19 cellular contexts compared by ENCODE assay signal in genomic region chr11:1892558-1892957, GRCh38. TPM values are rescaled to one million over a fixed set of nuclear protein-coding genes. Genes with fewer than 3 reads are reported as not detected.
DNase-seq lines count a peak whose midpoint lies in the region; ATAC-seq and TF ChIP-seq lines count a peak whose summit lies in the region.
"Had no signal": no experiment of that assay in that cellular context is flagged by ENCODE, and none has a peak within 500 bp of the region (broad histone marks: within the 10 kb centered on the region; RNA-seq: fewer than 3 reads in every experiment).

No MANE protein-coding gene starts in this region.

- ATAC-seq in CD4-positive, alpha-beta T cell (ENCODE audit: poor library complexity) = no peak
- no peak for ATAC-seq in T-helper 17 cell
- no peak for ATAC-seq in natural killer cell treated with Interleukin-12 subunit alpha and Interleukin-12 subunit beta and Interleukin-15 and Interleukin-18, amount 100 ng/mL, for 72 hours
- ATAC-seq: HCT116, K562 had no signal

- intact Hi-C loops in CD4-positive, alpha-beta T cell (cut with DNase I, micrococcal nuclease) = no loop called here
- intact Hi-C loops in thyroid gland (cut with DNase I) = no loop called here

- H3K4me1 ChIP-seq in thyroid gland = no peaks in the 10 kb centered on the region

- no peaks in the 10 kb centered on the region for H3K9me3 Mint-ChIP-seq in T-helper 2 cell treated with Interferon-gamma antibody and Interleukin-4, amounts not matched to agents 5 μg/mL and 100 μg/mL, for 36 hours
- H3K9me3 Mint-ChIP-seq in CD4-positive, alpha-beta T cell = no peaks in the 10 kb centered on the region
- H3K9me3 Mint-ChIP-seq in natural killer cell treated with Interleukin-12 subunit alpha and Interleukin-12 subunit beta and Interleukin-15 and Interleukin-18, amount 100 ng/mL, for 72 hours = peaks cover 3% of the 10 kb centered on the region

- H3K4me3 ChIP-seq in thyroid gland (replicated peaks in 1 of 3) = no peak overlapping the region
- H3K4me3 ChIP-seq: K562 had no signal

- no peaks in the 10 kb centered on the region for H3K9me3 ChIP-seq in CD4-positive, alpha-beta T cell (ENCODE audit: control insufficient read depth, low read length)
- H3K9me3 ChIP-seq in T-helper 17 cell (ENCODE audit: control insufficient read depth, low read length, poor library complexity, severe bottlenecking) (no peaks in the 10 kb centered on the region), thyroid gland (no peaks in the 10 kb centered on the region)

- H3K27me3 ChIP-seq in CD4-positive, alpha-beta T cell (ENCODE audit: control insufficient read depth, insufficient read depth, low read length) = no peaks in the 10 kb centered on the region
- H3K27me3 ChIP-seq in thyroid gland = no peaks in the 10 kb centered on the region

- no peak for TF ChIP-seq CTCF in CD4-positive, alpha-beta T cell (IDR thresholded peaks at IDR 0.05)
- no peak for TF ChIP-seq CTCF in thyroid gland (IDR thresholded peaks at IDR 0.05)

- POLR2A ChIA-PET in CD4-positive, alpha-beta T cell (lab: Charles Lee) = interaction anchor here (0.8 to 5.2 kb wide), 2 partner anchors 13 to 25 kb away, joined by 4 to 40 read pairs; no protein-coding TSS in a partner anchor

- H3K27ac Mint-ChIP-seq in T-helper 2 cell treated with Interferon-gamma antibody and Interleukin-4, amounts not matched to agents 5 μg/mL and 100 μg/mL, for 36 hours = peak overlapping the region; percentile 43
- H3K27ac Mint-ChIP-seq in CD4-positive, alpha-beta T cell = no peak overlapping the region
- H3K27ac Mint-ChIP-seq in T-helper 17 cell = no peak overlapping the region
- no peak overlapping the region for H3K27ac Mint-ChIP-seq in natural killer cell treated with Interleukin-12 subunit alpha and Interleukin-12 subunit beta and Interleukin-15 and Interleukin-18, amount 100 ng/mL, for 72 hours

- no peak for TF ChIP-seq POLR2A in thyroid gland (IDR thresholded peaks at IDR 0.05)

- H3K36me3 Mint-ChIP-seq in T-helper 2 cell treated with Interferon-gamma antibody and Interleukin-4, amounts not matched to agents 5 μg/mL and 100 μg/mL, for 36 hours (ENCODE audit: low read depth) = peaks cover 34% of the 10 kb centered on the region
- peaks cover 11% of the 10 kb centered on the region for H3K36me3 Mint-ChIP-seq in CD4-positive, alpha-beta T cell (ENCODE audit: low read depth)
- H3K36me3 Mint-ChIP-seq in T-helper 17 cell (ENCODE audit: low read depth) = peaks cover 2% of the 10 kb centered on the region
- no peaks in the 10 kb centered on the region for H3K36me3 Mint-ChIP-seq in natural killer cell treated with Interleukin-12 subunit alpha and Interleukin-12 subunit beta and Interleukin-15 and Interleukin-18, amount 100 ng/mL, for 72 hours

- CTCF ChIA-PET in CD4-positive, alpha-beta T cell (lab: Charles Lee) = no interaction called here

- H3K36me3 ChIP-seq in thyroid gland = no peaks in the 10 kb centered on the region

- WGBS in thyroid gland, 2 donors = 81 to 84% methylated on average over 5 of the region's 5 CpGs

- H3K27me3 Mint-ChIP-seq in T-helper 2 cell treated with Interferon-gamma antibody and Interleukin-4, amounts not matched to agents 5 μg/mL and 100 μg/mL, for 36 hours (ENCODE audit: low read depth) = peaks cover 19% of the 10 kb centered on the region
- H3K27me3 Mint-ChIP-seq in CD4-positive, alpha-beta T cell = peaks cover 2% of the 10 kb centered on the region
- H3K27me3 Mint-ChIP-seq in T-helper 17 cell = peaks cover 10% of the 10 kb centered on the region
- peaks cover 3 to 11% of the 10 kb centered on the region in 2 donors for H3K27me3 Mint-ChIP-seq in natural killer cell treated with Interleukin-12 subunit alpha and Interleukin-12 subunit beta and Interleukin-15 and Interleukin-18, amount 100 ng/mL, for 72 hours

- H3K4me3 Mint-ChIP-seq in T-helper 2 cell treated with Interferon-gamma antibody and Interleukin-4, amounts not matched to agents 5 μg/mL and 100 μg/mL, for 36 hours = no peak overlapping the region
- H3K4me3 Mint-ChIP-seq in CD4-positive, alpha-beta T cell = peak overlapping the region; percentile 27
- peak overlapping the region; percentile 2 for H3K4me3 Mint-ChIP-seq in T-helper 17 cell
- peak overlapping the region; percentile 2 for H3K4me3 Mint-ChIP-seq in natural killer cell treated with Interleukin-12 subunit alpha and Interleukin-12 subunit beta and Interleukin-15 and Interleukin-18, amount 100 ng/mL, for 72 hours
- H3K4me3 Mint-ChIP-seq: CD14-positive monocyte had no signal

- DNase-seq in T-helper 2 cell treated with Interferon-gamma antibody and Interleukin-4, amounts not matched to agents 5 μg/mL and 100 μg/mL, for 36 hours (ENCODE audit: low spot score) = no peak
- no peak for DNase-seq in T-helper 2 cell
- no peak for DNase-seq in CD4-positive, alpha-beta T cell
- DNase-seq in T-helper 17 cell = no peak
- no peak for DNase-seq in natural killer cell treated with Interleukin-12 subunit alpha and Interleukin-12 subunit beta and Interleukin-15 and Interleukin-18, amount 100 ng/mL, for 72 hours (ENCODE audit: low spot score)
- no peak for DNase-seq in NOMO-1 treated with DMSO at 0.1 percent for 48 hours (lab: John Stamatoyannopoulos, UW; ENCODE audit: unreplicated experiment)
- DNase-seq in thyroid gland = no peak
- DNase-seq in NCI-H69 (lab: John Stamatoyannopoulos, UW) = no peak
- DNase-seq: 8988T, DMS53, NCI-H1048, NCI-H2227 treated with DMSO at 0.1 percent for 48 hours, NCI-H526, OCI-M1, RPMI8226 had no signal

- H3K27ac ChIP-seq in CD4-positive, alpha-beta T cell (ENCODE audit: low read depth, low read length) = no peak overlapping the region
- no peak overlapping the region for H3K27ac ChIP-seq in thyroid gland

- peaks cover 17% of the 10 kb centered on the region for H3K4me1 Mint-ChIP-seq in T-helper 2 cell treated with Interferon-gamma antibody and Interleukin-4, amounts not matched to agents 5 μg/mL and 100 μg/mL, for 36 hours (ENCODE audit: low read depth)
- H3K4me1 Mint-ChIP-seq in CD4-positive, alpha-beta T cell (ENCODE audit: low read depth) = peaks cover 30% of the 10 kb centered on the region
- peaks cover 23% of the 10 kb centered on the region for H3K4me1 Mint-ChIP-seq in T-helper 17 cell
- peaks cover 28 to 30% of the 10 kb centered on the region in 2 donors for H3K4me1 Mint-ChIP-seq in natural killer cell treated with Interleukin-12 subunit alpha and Interleukin-12 subunit beta and Interleukin-15 and Interleukin-18, amount 100 ng/mL, for 72 hours (ENCODE audit: low read depth in 2 of 2)

RNA-seq across cellular contexts. Expression of gene PRR33, which starts 0.9 kb away (rescaled TPM):
- not detected for total RNA-seq in CD4-positive, alpha-beta T cell
- not detected for total RNA-seq in T-helper 17 cell
- total RNA-seq in natural killer cell treated with Interleukin-12 subunit alpha and Interleukin-12 subunit beta and Interleukin-15 and Interleukin-18, amount 100 ng/mL, for 72 hours = not detected
- total RNA-seq in thyroid gland = not detected
- total RNA-seq: K562, M059J had no signal

RNA-seq across cellular contexts. Expression of gene TNNT3, which starts 26.9 kb away (rescaled TPM):
- total RNA-seq in CD4-positive, alpha-beta T cell = 10 to 100 TPM; 19.1 to 21.9 TPM
- total RNA-seq in T-helper 17 cell = 1 to 10 TPM; 7.4 to 8.9 TPM
- under 1 TPM in 1 of 2 donors, not detected in 1; 0.33 TPM for total RNA-seq in natural killer cell treated with Interleukin-12 subunit alpha and Interleukin-12 subunit beta and Interleukin-15 and Interleukin-18, amount 100 ng/mL, for 72 hours
- 1 to 10 TPM in 3 of 4 donors, not detected in 1; 1.7 to 4.1 (median 2.6) TPM for total RNA-seq in thyroid gland
- total RNA-seq: K562, M059J had no signal

RNA-seq across cellular contexts. Expression of gene LSP1, which starts 39.7 kb away (rescaled TPM):
- 100 to 1,000 TPM; 228 to 232 TPM for total RNA-seq in CD4-positive, alpha-beta T cell
- total RNA-seq in T-helper 17 cell (100 to 1,000 TPM; 297 to 299 TPM), thyroid gland (10 to 100 TPM in 2 of 4 donors, 1 to 10 TPM in 2; 6.7 to 26.1 (median 10.5) TPM)
- 100 to 1,000 TPM; 240 to 358 TPM for total RNA-seq in natural killer cell treated with Interleukin-12 subunit alpha and Interleukin-12 subunit beta and Interleukin-15 and Interleukin-18, amount 100 ng/mL, for 72 hours

RNA-seq across cellular contexts. Expression of gene TNNI2, which starts 53.8 kb away (rescaled TPM):
- under 1 TPM in 1 of 2 experiments, not detected in 1; 0.50 TPM for total RNA-seq in CD4-positive, alpha-beta T cell
- not detected for total RNA-seq in T-helper 17 cell
- total RNA-seq in natural killer cell treated with Interleukin-12 subunit alpha and Interleukin-12 subunit beta and Interleukin-15 and Interleukin-18, amount 100 ng/mL, for 72 hours = 1 to 10 TPM in 1 of 2 donors, not detected in 1; 1.4 TPM
- total RNA-seq in thyroid gland = not detected
- total RNA-seq: K562, M059J had no signal

RNA-seq across cellular contexts. Expression of gene MRPL23, which starts 54.6 kb away (rescaled TPM):
- 10 to 100 TPM; 31.1 to 38.3 TPM for total RNA-seq in CD4-positive, alpha-beta T cell
- total RNA-seq in T-helper 17 cell (10 to 100 TPM; 35.1 to 40.7 TPM), thyroid gland (100 to 1,000 TPM in 3 of 4 donors, 10 to 100 TPM in 1; 86.9 to 241 (median 159) TPM)
- 10 to 100 TPM; 81.3 to 89.7 TPM for total RNA-seq in natural killer cell treated with Interleukin-12 subunit alpha and Interleukin-12 subunit beta and Interleukin-15 and Interleukin-18, amount 100 ng/mL, for 72 hours

Comparison
In these comparisons a context has a peak if more than half of its experiments do, and no peak if none do; other contexts are left out.
1. RNA of gene LSP1, which starts 39.7 kb away (total RNA-seq): 240 to 358 TPM in natural killer cell treated with Interleukin-12 subunit alpha and Interleukin-12 subunit beta and Interleukin-15 and Interleukin-18, amount 100 ng/mL, for 72 hours, 297 to 299 TPM in T-helper 17 cell and 228 to 232 TPM in CD4-positive, alpha-beta T cell; 6.7 to 26.1 TPM in thyroid gland; every median in the first group is over 4 times any median in the second.